24 cellular contexts compared by ENCODE assay signal in the genomic region with DNA sequence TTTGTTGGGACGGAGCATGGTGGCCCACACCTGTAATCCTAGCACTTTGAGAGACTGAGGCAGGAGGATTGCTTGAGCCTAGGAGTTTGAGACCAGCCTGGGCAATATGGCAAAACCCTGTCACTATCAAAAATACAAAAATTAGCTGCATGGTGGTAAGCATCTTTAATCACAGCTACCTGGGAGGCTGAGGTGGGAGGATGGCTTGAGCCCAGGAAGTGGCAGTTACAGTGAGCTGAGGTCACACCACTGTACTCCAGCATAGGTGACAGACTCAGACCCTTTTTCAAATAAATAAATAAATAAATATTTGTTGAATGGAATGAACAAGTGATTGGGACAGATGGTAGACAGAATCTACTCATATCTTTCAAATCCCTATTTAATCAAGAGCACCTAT. TPM values are rescaled to one million over a fixed set of nuclear protein-coding genes. Genes with fewer than 3 reads are reported as not detected.
DNase-seq lines count a peak whose midpoint lies in the region; ATAC-seq and TF ChIP-seq lines count a peak whose summit lies in the region.
"Had no signal": no experiment of that assay in that cellular context is flagged by ENCODE, and none has a peak within 500 bp of the region (broad histone marks: within the 10 kb centered on the region; RNA-seq: fewer than 3 reads in every experiment).

No MANE protein-coding gene starts in this region.

- ATAC-seq in DND-41 (ENCODE audit: insufficient read depth, low read depth) (no peak), HG03521 (IDR thresholded peaks at IDR 0.05; ENCODE audit: unreplicated experiment) (no peak)
- no peak for ATAC-seq in effector memory CD8-positive, alpha-beta T cell (replicated peaks)
- ATAC-seq: A549; heart right ventricle; naive thymus-derived CD8-positive, alpha-beta T cell; pancreas; right cardiac atrium had no signal

- DNase-seq in activated CD4-positive, alpha-beta T cell treated with anti-CD3 and anti-CD28 coated beads, Interleukin-2, amount 10 ng/mL, durations not matched to agents 7 days and 5 days, result no peak
- no peak for DNase-seq in activated CD4-positive, alpha-beta T cell treated with anti-CD3 and anti-CD28 coated beads, Interleukin-2, amount 50 U/mL, for 1 hour
- DNase-seq in DND-41 (no peak), activated gamma-delta T cell treated with Interleukin-2 at 50 U/mL for 16 hours (no peak), GF-D8 (lab: John Stamatoyannopoulos, UW) (no peak)
- DNase-seq in activated CD4-positive, alpha-beta memory T cell treated with anti-CD3 and anti-CD28 coated beads for 36 hours, result no peak
- DNase-seq in effector memory CD8-positive, alpha-beta T cell, result no peak
- DNase-seq: activated gamma-delta T cell; erythroblast; foreskin fibroblast; GDM1; heart right ventricle; MG63; naive thymus-derived CD8-positive, alpha-beta T cell; NCI-H1436; NCI-H2107; NCI-H510A; pancreas; right cardiac atrium; stimulated activated CD4-positive, alpha-beta T cell treated with anti-CD3 and anti-CD28 coated beads, Interleukin-12 subunit alpha, Interleukin-12 subunit beta, amount 100 ng/mL, for 4 hours had no signal

- no peak overlapping the region for H3K27ac ChIP-seq in DND-41 (ENCODE audit: low read length)
- H3K27ac ChIP-seq: A549, ascending aorta, C4-2B, heart right ventricle, pancreas had no signal

- POLR2A ChIA-PET in activated CD4-positive, alpha-beta T cell treated with anti-CD3 and anti-CD28 coated beads, Interleukin-2, amount 10 ng/mL, durations not matched to agents 7 days and 5 days (lab: Charles Lee), result no interaction called here
- POLR2A ChIA-PET in activated CD4-positive, alpha-beta memory T cell treated with anti-CD3 and anti-CD28 coated beads for 36 hours (lab: Charles Lee), result interaction anchor here (3.0 to 8.1 kb wide), 3 partner anchors 14 to 24 kb away, joined by 28 to 70 read pairs (median 32); partner anchors contain the start of genes NCAPH and SNRNP200

- no peak overlapping the region for H3K4me3 ChIP-seq in DND-41 (ENCODE audit: low read depth in 1 of 2, low read length in 2 of 2)
- H3K4me3 ChIP-seq: A549, ascending aorta, MG63, pancreas had no signal

- TF ChIP-seq CTCF in DND-41 (IDR thresholded peaks at IDR 0.05; ENCODE audit: borderline replicate concordance, extremely low read depth, low read length, poor library complexity, severe bottlenecking), result no peak

- peak overlapping the region; percentile 35; the same call in 1 of the 2 replicates for H3K4me2 ChIP-seq in DND-41 (ENCODE audit: insufficient read depth, low read length)
- H3K4me2 ChIP-seq: A549 had no signal

- H3K27ac Mint-ChIP-seq in activated CD4-positive, alpha-beta T cell treated with anti-CD3 and anti-CD28 coated beads, Interleukin-2, amount 10 ng/mL, durations not matched to agents 7 days and 5 days, result peak overlapping the region; percentile 73
- H3K27ac Mint-ChIP-seq in activated CD4-positive, alpha-beta memory T cell treated with anti-CD3 and anti-CD28 coated beads for 36 hours, result no peak overlapping the region
- peak overlapping the region; percentile 60 to 62 for H3K27ac Mint-ChIP-seq in effector memory CD8-positive, alpha-beta T cell

- peaks cover 68% of the 10 kb centered on the region for H3K4me1 Mint-ChIP-seq in activated CD4-positive, alpha-beta T cell treated with anti-CD3 and anti-CD28 coated beads, Interleukin-2, amount 10 ng/mL, durations not matched to agents 7 days and 5 days
- H3K4me1 Mint-ChIP-seq in activated CD4-positive, alpha-beta memory T cell treated with anti-CD3 and anti-CD28 coated beads for 36 hours (ENCODE audit: low read depth), result peaks cover 63% of the 10 kb centered on the region
- peaks cover 46 to 62% of the 10 kb centered on the region in 2 donors for H3K4me1 Mint-ChIP-seq in effector memory CD8-positive, alpha-beta T cell (ENCODE audit: low read depth in 2 of 2)

- H3K9me3 ChIP-seq in DND-41 (ENCODE audit: insufficient read depth, low read length, severe bottlenecking), result no peaks in the 10 kb centered on the region
- H3K9me3 ChIP-seq: A549, ascending aorta, heart right ventricle, MG63, pancreas had no signal

- peaks cover 25% of the 10 kb centered on the region for H3K36me3 Mint-ChIP-seq in activated CD4-positive, alpha-beta T cell treated with anti-CD3 and anti-CD28 coated beads, Interleukin-2, amount 10 ng/mL, durations not matched to agents 7 days and 5 days (ENCODE audit: low read depth)
- H3K36me3 Mint-ChIP-seq in activated CD4-positive, alpha-beta memory T cell treated with anti-CD3 and anti-CD28 coated beads for 36 hours, result peaks cover 5% of the 10 kb centered on the region
- H3K36me3 Mint-ChIP-seq in effector memory CD8-positive, alpha-beta T cell (ENCODE audit: insufficient read depth), result peaks cover 6% of the 10 kb centered on the region
- H3K36me3 Mint-ChIP-seq: naive thymus-derived CD8-positive, alpha-beta T cell had no signal

- peaks cover 2% of the 10 kb centered on the region for H3K9me3 Mint-ChIP-seq in activated CD4-positive, alpha-beta T cell treated with anti-CD3 and anti-CD28 coated beads, Interleukin-2, amount 10 ng/mL, durations not matched to agents 7 days and 5 days
- H3K9me3 Mint-ChIP-seq in activated CD4-positive, alpha-beta memory T cell treated with anti-CD3 and anti-CD28 coated beads for 36 hours, result no peaks in the 10 kb centered on the region
- no peaks in the 10 kb centered on the region for H3K9me3 Mint-ChIP-seq in effector memory CD8-positive, alpha-beta T cell
- H3K9me3 Mint-ChIP-seq: naive thymus-derived CD8-positive, alpha-beta T cell had no signal

- no peaks in the 10 kb centered on the region for H3K79me2 ChIP-seq in DND-41 (ENCODE audit: insufficient read depth, low read length)

- peaks cover 19% of the 10 kb centered on the region for H3K27me3 ChIP-seq in DND-41 (ENCODE audit: insufficient read depth, low read length, poor library complexity)
- H3K27me3 ChIP-seq: ascending aorta had no signal

- H3K36me3 ChIP-seq in DND-41 (ENCODE audit: insufficient read depth, low read length), result no peaks in the 10 kb centered on the region
- H3K36me3 ChIP-seq: ascending aorta, heart right ventricle, MG63, pancreas had no signal

- no peaks in the 10 kb centered on the region for H3K27me3 Mint-ChIP-seq in activated CD4-positive, alpha-beta T cell treated with anti-CD3 and anti-CD28 coated beads, Interleukin-2, amount 10 ng/mL, durations not matched to agents 7 days and 5 days
- H3K27me3 Mint-ChIP-seq in activated CD4-positive, alpha-beta memory T cell treated with anti-CD3 and anti-CD28 coated beads for 36 hours, result no peaks in the 10 kb centered on the region
- no peaks in the 10 kb centered on the region for H3K27me3 Mint-ChIP-seq in effector memory CD8-positive, alpha-beta T cell
- H3K27me3 Mint-ChIP-seq: naive thymus-derived CD8-positive, alpha-beta T cell had no signal

- H2AFZ ChIP-seq in DND-41 (ENCODE audit: low read depth, low read length), result no peak overlapping the region

- peaks cover 64% of the 10 kb centered on the region for H3K4me1 ChIP-seq in DND-41 (ENCODE audit: insufficient read depth, low read length)

- no peaks in the 10 kb centered on the region for H4K20me1 ChIP-seq in DND-41 (ENCODE audit: insufficient read depth, low read length)

- intact Hi-C loops in activated CD4-positive, alpha-beta memory T cell treated with anti-CD3 and anti-CD28 coated beads for 36 hours (cut with micrococcal nuclease), result no loop called here

- H3K4me3 Mint-ChIP-seq in activated CD4-positive, alpha-beta T cell treated with anti-CD3 and anti-CD28 coated beads, Interleukin-2, amount 10 ng/mL, durations not matched to agents 7 days and 5 days, result peak overlapping the region; percentile 41
- peak overlapping the region; percentile 20 for H3K4me3 Mint-ChIP-seq in activated CD4-positive, alpha-beta memory T cell treated with anti-CD3 and anti-CD28 coated beads for 36 hours
- peak overlapping the region in 1 of 2 donors; percentile 87 for H3K4me3 Mint-ChIP-seq in effector memory CD8-positive, alpha-beta T cell

- H3K9ac ChIP-seq in DND-41 (ENCODE audit: low read depth, low read length), result no peak overlapping the region

- CTCF ChIA-PET in activated CD4-positive, alpha-beta T cell treated with anti-CD3 and anti-CD28 coated beads, Interleukin-2, amount 10 ng/mL, durations not matched to agents 7 days and 5 days (lab: Charles Lee), result interaction anchor here (0.9 to 5.3 kb wide), 4 partner anchors 8 to 15 kb away, joined by 3 to 47 read pairs (median 14); partner anchors contain the start of genes NCAPH and SNRNP200
- CTCF ChIA-PET in activated CD4-positive, alpha-beta memory T cell treated with anti-CD3 and anti-CD28 coated beads for 36 hours (lab: Charles Lee), result interaction anchor here (0.7 to 3.8 kb wide), 2 partner anchors 25 to 193 kb away, joined by 3 to 19 read pairs; no protein-coding TSS in a partner anchor

RNA-seq across cellular contexts. Expression of gene ITPRIPL1, which starts 5.7 kb away (rescaled TPM):
- total RNA-seq in activated CD4-positive, alpha-beta T cell treated with anti-CD3 and anti-CD28 coated beads, Interleukin-2, amount 10 ng/mL, durations not matched to agents 7 days and 5 days, result 10 to 100 TPM; 33.3 to 39.2 TPM
- total RNA-seq in activated CD4-positive, alpha-beta memory T cell treated with anti-CD3 and anti-CD28 coated beads for 36 hours, result 10 to 100 TPM; 30.2 TPM

RNA-seq across cellular contexts. Expression of gene SNRNP200, which starts 14.1 kb away (rescaled TPM):
- 100 to 1,000 TPM; 170 to 178 TPM for total RNA-seq in activated CD4-positive, alpha-beta T cell treated with anti-CD3 and anti-CD28 coated beads, Interleukin-2, amount 10 ng/mL, durations not matched to agents 7 days and 5 days
- total RNA-seq in activated CD4-positive, alpha-beta memory T cell treated with anti-CD3 and anti-CD28 coated beads for 36 hours, result 100 to 1,000 TPM; 165 to 175 TPM

RNA-seq across cellular contexts. Expression of gene NCAPH, which starts 16.2 kb away (rescaled TPM):
- 10 to 100 TPM; 82.4 to 84.6 TPM for total RNA-seq in activated CD4-positive, alpha-beta T cell treated with anti-CD3 and anti-CD28 coated beads, Interleukin-2, amount 10 ng/mL, durations not matched to agents 7 days and 5 days
- total RNA-seq in activated CD4-positive, alpha-beta memory T cell treated with anti-CD3 and anti-CD28 coated beads for 36 hours, result 10 to 100 TPM; 96.9 to 98.8 TPM
- total RNA-seq: ascending aorta had no signal

RNA-seq across cellular contexts. Expression of gene CIAO1, which starts 53.4 kb away (rescaled TPM):
- total RNA-seq in activated CD4-positive, alpha-beta T cell treated with anti-CD3 and anti-CD28 coated beads, Interleukin-2, amount 10 ng/mL, durations not matched to agents 7 days and 5 days, result 10 to 100 TPM; 53.4 to 59.9 TPM
- total RNA-seq in activated CD4-positive, alpha-beta memory T cell treated with anti-CD3 and anti-CD28 coated beads for 36 hours, result 10 to 100 TPM; 86.6 to 87.1 TPM

RNA-seq across cellular contexts. Expression of gene TMEM127, which starts 53.6 kb away (rescaled TPM):
- 10 to 100 TPM; 32.9 to 44.5 TPM for total RNA-seq in activated CD4-positive, alpha-beta T cell treated with anti-CD3 and anti-CD28 coated beads, Interleukin-2, amount 10 ng/mL, durations not matched to agents 7 days and 5 days
- total RNA-seq in activated CD4-positive, alpha-beta memory T cell treated with anti-CD3 and anti-CD28 coated beads for 36 hours, result 10 to 100 TPM; 19.3 to 22.2 TPM
